8 cellular contexts compared by ENCODE assay signal in genomic region chr2:100242891-100243670, GRCh38.
DNase-seq lines count a peak whose midpoint lies in the region; ATAC-seq lines count a peak whose summit lies in the region.

No MANE protein-coding gene starts in this region.

- ATAC-seq in HG03196 (IDR thresholded peaks at IDR 0.05; ENCODE audit: unreplicated experiment) = peak; percentile 40
- ATAC-seq in Right ventricle myocardium inferior = peak; percentile 83

- DNase-seq in NCI-H2081 (lab: John Stamatoyannopoulos, UW) = peak; percentile 54 to 66
- no peak for DNase-seq in NCI-H2081 treated with DMSO at 0.1 percent for 48 hours (lab: John Stamatoyannopoulos, UW)
- DNase-seq in OCI-M1 (lab: John Stamatoyannopoulos, UW) = peak; percentile 52
- DNase-seq in activated naive CD4-positive, alpha-beta T cell treated with anti-CD3 and anti-CD28 coated beads, Interleukin-2, amount 50 U/mL, for 16 hours = peak; percentile 51
- peak; percentile 84 for DNase-seq in Right ventricle myocardium inferior (ENCODE audit: missing footprints)
- peak; percentile 87 for DNase-seq in posterior vena cava (ENCODE audit: low spot score)
- DNase-seq in NCI-H128 (lab: John Stamatoyannopoulos, UW; ENCODE audit: unreplicated experiment) = no peak

- intact Hi-C loops in Right ventricle myocardium inferior (cut with DNase I) = loop anchor here (1.0 to 5.0 kb wide), 3 partner anchors 65 to 684 kb away; no protein-coding TSS in a partner anchor
- intact Hi-C loops in posterior vena cava (cut with DNase I) = loop anchor here in 1 of 2 donors (10.0 kb wide), 1 partner anchor 678 kb away; no protein-coding TSS in a partner anchor

Comparison
In these comparisons a context has a peak if more than half of its experiments do, and no peak if none do; other contexts are left out.
1. DNase-seq: peak in NCI-H2081 (2 of 2), OCI-M1 (single experiment), activated naive CD4-positive, alpha-beta T cell treated with anti-CD3 and anti-CD28 coated beads, Interleukin-2, amount 50 U/mL, for 16 hours (single experiment), Right ventricle myocardium inferior (single experiment) and posterior vena cava (single experiment); none in NCI-H2081 treated with DMSO at 0.1 percent for 48 hours (single experiment) and NCI-H128 (single experiment).